In genomic region chr2:69177785-69178636, GRCh38 we compare ENCODE assay signal across 8 cellular contexts.
DNase-seq lines count a peak whose midpoint lies in the region; ATAC-seq and TF ChIP-seq lines count a peak whose summit lies in the region.

No MANE protein-coding gene starts in this region.

- H3K4me3 Mint-ChIP-seq in neural crest cell, result peak overlapping the region; percentile 26

- peak overlapping the region; percentile 93 for H3K27ac Mint-ChIP-seq in neural crest cell (ENCODE audit: unreplicated experiment)

- no peak overlapping the region for H3K4me2 ChIP-seq in OCI-LY7 (ENCODE audit: low read length)

- H3K9me3 ChIP-seq in OCI-LY7 (ENCODE audit: low read length), result no peaks in the 10 kb centered on the region

- no peaks in the 10 kb centered on the region for H3K9me2 ChIP-seq in OCI-LY7 (ENCODE audit: insufficient read depth, low read length)

- H4K20me1 ChIP-seq in OCI-LY7 (ENCODE audit: insufficient read depth, low read length), result no peaks in the 10 kb centered on the region

- H3K4me3 ChIP-seq in OCI-LY7 (ENCODE audit: low read depth, low read length, poor library complexity, severe bottlenecking), result no peak overlapping the region

- no peaks in the 10 kb centered on the region for H3K36me3 ChIP-seq in OCI-LY7 (ENCODE audit: insufficient read depth, low read length)

- H3K36me3 Mint-ChIP-seq in neural crest cell (ENCODE audit: low read depth), result peaks cover 20% of the 10 kb centered on the region

- intact Hi-C loops in OCI-LY7 (cut with micrococcal nuclease; ENCODE audit: unreplicated experiment), result no loop called here

- no peak overlapping the region for H2AFZ ChIP-seq in OCI-LY7 (ENCODE audit: low read length)

- H3K4me1 ChIP-seq in OCI-LY7 (ENCODE audit: insufficient read depth, low read length, poor library complexity, severe bottlenecking), result no peaks in the 10 kb centered on the region

- ATAC-seq in HG03354 (IDR thresholded peaks at IDR 0.05; ENCODE audit: poor library complexity, severe bottlenecking, unreplicated experiment) (peak; percentile 90), HG03175 (IDR thresholded peaks at IDR 0.05; ENCODE audit: unreplicated experiment) (no peak)

- no peak overlapping the region for H3K27ac ChIP-seq in OCI-LY7 (ENCODE audit: low read depth, low read length, poor library complexity, severe bottlenecking)

- DNase-seq in AG08395 (ENCODE audit: low spot score) (peak; percentile 91), UCSD-AML1 (lab: John Stamatoyannopoulos, UW; ENCODE audit: unreplicated experiment) (peak; percentile 80), foreskin melanocyte (peak; percentile 90), neural crest cell (ENCODE audit: low read depth, low spot score) (peak; percentile 21), T-helper 1 cell (no peak), OCI-LY7 (ENCODE audit: low spot score) (no peak)

- no peak for TF ChIP-seq CTCF in neural crest cell (conservative IDR thresholded peaks at IDR 0.05)
- no peak for TF ChIP-seq CTCF in OCI-LY7 (conservative IDR thresholded peaks at IDR 0.05; ENCODE audit: low read length)

- CTCF ChIA-PET in OCI-LY7 (lab: Charles Lee; ENCODE audit: unreplicated experiment), result no interaction called here

- POLR2A ChIA-PET in OCI-LY7 (lab: Charles Lee), result interaction anchor here (0.7 kb wide), 2 partner anchors 10 to 259 kb away, joined by 3 to 4 read pairs; no protein-coding TSS in a partner anchor

- BruUV-seq in OCI-LY7 (replicated peaks; lab: Mats Ljungman, UMichigan), result no TSS peak

- no peaks in the 10 kb centered on the region for H3K79me2 ChIP-seq in OCI-LY7 (ENCODE audit: insufficient read depth, low read depth, low read length)

- peaks cover 15% of the 10 kb centered on the region for H3K4me1 Mint-ChIP-seq in neural crest cell

- no peaks in the 10 kb centered on the region for H3K9me3 Mint-ChIP-seq in neural crest cell

- no peaks in the 10 kb centered on the region for H3K27me3 Mint-ChIP-seq in neural crest cell (ENCODE audit: low read depth)

Comparison
In these comparisons a context has a peak if more than half of its experiments do, and no peak if none do; other contexts are left out.
1. DNase-seq: peak in AG08395 (single experiment), UCSD-AML1 (single experiment), foreskin melanocyte (single experiment) and neural crest cell (single experiment); none in T-helper 1 cell (0 of 5) and OCI-LY7 (single experiment).